1 cellular context compared by ENCODE assay signal in genomic region chr1:201895913-201896807, GRCh38.
A peak's percentile ranks its signal among the peaks of the same experiment; 100 is the strongest.
TF ChIP-seq lines count a peak whose summit lies in the region.

No MANE protein-coding gene starts in this region.

TF ChIP-seq in K562, 482 proteins besides CTCF, POLR2A, EP300 and RAD21 (continued from another document and continues in another):
- TF ChIP-seq PTBP1 (IDR thresholded peaks at IDR 0.05; ENCODE audit: low read depth, low read length) (no peak), STAG1 (CRISPR knock-in tag; IDR thresholded peaks at IDR 0.05; ENCODE audit: borderline replicate concordance) (peak; percentile 95), GABPA (tag; conservative IDR thresholded peaks at IDR 0.05; ENCODE audit: low read depth) (peak; percentile 46; the same call in 1 of the 2 replicates), HNRNPLL (IDR thresholded peaks at IDR 0.05; ENCODE audit: low read depth, low read length, poor library complexity, severe bottlenecking) (no peak), RFX1 (IDR thresholded peaks at IDR 0.05) (no peak), ZNF324 (CRISPR knock-in tag; IDR thresholded peaks at IDR 0.05) (no peak), ZNF449 (CRISPR knock-in tag; IDR thresholded peaks at IDR 0.05) (no peak), ZBED1 (IDR thresholded peaks at IDR 0.05) (no peak), MYC (IDR thresholded peaks at IDR 0.05; ENCODE audit: low read depth, low read length) (peak; percentile 61), MYC (CRISPR knock-in tag; IDR thresholded peaks at IDR 0.05; ENCODE audit: borderline replicate concordance, low read depth) (no peak), REST (CRISPR knock-in tag; IDR thresholded peaks at IDR 0.05; ENCODE audit: low read depth) (0 out of 2 replicates have a peak, but pooled peaks have one; percentile 49), RREB1 (CRISPR knock-in tag; IDR thresholded peaks at IDR 0.05) (no peak; the same call in none of the 2 replicates), NEUROD1 (IDR thresholded peaks at IDR 0.05; ENCODE audit: borderline replicate concordance, low read depth, low read length, partially characterized antibody) (peak; percentile 75), NR2F6 (CRISPR knock-in tag; IDR thresholded peaks at IDR 0.05) (no peak), RBM34 (IDR thresholded peaks at IDR 0.05; ENCODE audit: borderline replicate concordance, insufficient read depth, low read length) (no peak), NKRF (IDR thresholded peaks at IDR 0.05; ENCODE audit: borderline replicate concordance) (no peak), PHTF2 (CRISPR knock-in tag; IDR thresholded peaks at IDR 0.05) (no peak), CHD4 (IDR thresholded peaks at IDR 0.05; ENCODE audit: insufficient read depth, insufficient replicate concordance, low read depth, low read length, poor library complexity, severe bottlenecking) (no peak), MTA2 (IDR thresholded peaks at IDR 0.05; ENCODE audit: low read depth) (no peak), SNIP1 (IDR thresholded peaks at IDR 0.05; ENCODE audit: low read depth) (no peak), ZBTB5 (IDR thresholded peaks at IDR 0.05) (no peak), CCAR2 (IDR thresholded peaks at IDR 0.05; ENCODE audit: low read depth, low read length) (no peak), ZNF551 (CRISPR knock-in tag; IDR thresholded peaks at IDR 0.05) (no peak), PURB (CRISPR knock-in tag; IDR thresholded peaks at IDR 0.05; ENCODE audit: low read depth) (no peak), YBX1 (IDR thresholded peaks at IDR 0.05) (no peak), POLR3A (IDR thresholded peaks at IDR 0.05; ENCODE audit: borderline replicate concordance, extremely low read depth, insufficient read depth, insufficient read length) (no peak), RBM39 (optimal IDR thresholded peaks at IDR 0.05; ENCODE audit: low read depth, low read length) (peak; percentile 51), ILF3 (IDR thresholded peaks at IDR 0.05; ENCODE audit: borderline replicate concordance) (no peak), ZNF586 (CRISPR knock-in tag; conservative IDR thresholded peaks at IDR 0.05) (no peak), GABPB2 (CRISPR knock-in tag; conservative IDR thresholded peaks at IDR 0.05) (no peak), THRAP3 (IDR thresholded peaks at IDR 0.05; ENCODE audit: borderline replicate concordance) (peak; percentile 84; the same call in 1 of the 2 replicates), ZFP36 (IDR thresholded peaks at IDR 0.05; ENCODE audit: low read depth, low read length, partially characterized antibody) (peak; percentile 30), CCNT2 (IDR thresholded peaks at IDR 0.05; ENCODE audit: borderline replicate concordance, extremely low read depth, insufficient read length, low read depth, low read length) (no peak), MXD1 (CRISPR knock-in tag; IDR thresholded peaks at IDR 0.05; ENCODE audit: borderline replicate concordance, poor library complexity, severe bottlenecking) (no peak), PHF21A (IDR thresholded peaks at IDR 0.05; ENCODE audit: borderline replicate concordance, low read depth) (0 out of 2 replicates have a peak, but pooled peaks have one; percentile 16), MYNN (IDR thresholded peaks at IDR 0.05) (peak; percentile 83; the same call in 1 of the 2 replicates), MYNN (CRISPR knock-in tag; IDR thresholded peaks at IDR 0.05) (no peak), CBFB (CRISPR knock-in tag; IDR thresholded peaks at IDR 0.05) (peak; percentile 100), ZNF79 (CRISPR knock-in tag; IDR thresholded peaks at IDR 0.05; ENCODE audit: low read depth) (no peak), OTX1 (CRISPR knock-in tag; IDR thresholded peaks at IDR 0.05) (0 out of 2 replicates have a peak, but pooled peaks have one; percentile 33), ZNF398 (CRISPR knock-in tag; IDR thresholded peaks at IDR 0.05) (no peak), MCM3 (IDR thresholded peaks at IDR 0.05) (no peak), ZKSCAN1 (IDR thresholded peaks at IDR 0.05; ENCODE audit: low read depth, low read length) (no peak), RBM22 (IDR thresholded peaks at IDR 0.05; ENCODE audit: low read depth, low read length, poor library complexity, severe bottlenecking) (no peak), MEF2A (IDR thresholded peaks at IDR 0.05; ENCODE audit: control insufficient read depth, low read depth, low read length) (no peak), POU5F1 (IDR thresholded peaks at IDR 0.05; ENCODE audit: borderline replicate concordance, low read depth, low read length, partially characterized antibody) (no peak), SRSF7 (optimal IDR thresholded peaks at IDR 0.05; ENCODE audit: low read depth, low read length) (no peak), ZNF740 (CRISPR knock-in tag; IDR thresholded peaks at IDR 0.05) (peak; percentile 33; the same call in 1 of the 2 replicates), ZNF740 (tag; IDR thresholded peaks at IDR 0.05) (no peak)
